In genomic region chr1:8797230-8797629, GRCh38 we compare ENCODE assay signal across 23 cellular contexts. TPM values are rescaled to one million over a fixed set of nuclear protein-coding genes. Genes with fewer than 3 reads are reported as not detected.
DNase-seq lines count a peak whose midpoint lies in the region; ATAC-seq and TF ChIP-seq lines count a peak whose summit lies in the region.
"Had no signal": no experiment of that assay in that cellular context is flagged by ENCODE, and none has a peak within 500 bp of the region (broad histone marks: within the 10 kb centered on the region; RNA-seq: fewer than 3 reads in every experiment).

No MANE protein-coding gene starts in this region.

- POLR2A ChIA-PET in PC-3 (lab: Charles Lee; ENCODE audit: unreplicated experiment) = interaction anchor here (0.7 kb wide), 1 partner anchor 208 kb away, joined by 4 read pairs; no protein-coding TSS in a partner anchor

- H3K27ac ChIP-seq in PC-3 (ENCODE audit: low read length) = peak overlapping the region; percentile 75
- H3K27ac ChIP-seq in testis = no peak overlapping the region
- H3K27ac ChIP-seq: brain microvascular endothelial cell, coronary artery, hepatocyte, neutrophil, psoas muscle had no signal

- intact Hi-C loops in PC-3 (cut with micrococcal nuclease) = no loop called here
- intact Hi-C loops in testis (cut with DNase I; ENCODE audit: low total_unique reads) = no loop called here

- peak overlapping the region; percentile 52 for H3K27ac Mint-ChIP-seq in mesothelial cell of epicardium
- H3K27ac Mint-ChIP-seq: activated naive CD8-positive, alpha-beta T cell treated with anti-CD3 and anti-CD28 coated beads, Interleukin-2, amount 50 U/mL, for 24 hours had no signal

- no peak overlapping the region for H3K4me3 Mint-ChIP-seq in mesothelial cell of epicardium
- H3K4me3 Mint-ChIP-seq: activated naive CD8-positive, alpha-beta T cell treated with anti-CD3 and anti-CD28 coated beads, Interleukin-2, amount 50 U/mL, for 24 hours; CD4-positive, alpha-beta memory T cell; immature natural killer cell had no signal

- H4K20me1 ChIP-seq in PC-3 (ENCODE audit: low read length) = no peaks in the 10 kb centered on the region

- no peaks in the 10 kb centered on the region for H3F3A ChIP-seq in PC-3 (ENCODE audit: low read length, unreplicated experiment)

- H3K9me3 ChIP-seq in PC-3 (ENCODE audit: low read length) (no peaks in the 10 kb centered on the region), testis (no peaks in the 10 kb centered on the region)
- H3K9me3 ChIP-seq: neutrophil, psoas muscle had no signal

- H3K4me3 ChIP-seq in PC-3 (ENCODE audit: low read length) = no peak overlapping the region
- no peak overlapping the region for H3K4me3 ChIP-seq in epithelial cell of esophagus (ENCODE audit: low read length)
- no peak overlapping the region for H3K4me3 ChIP-seq in testis
- H3K4me3 ChIP-seq: coronary artery, hepatocyte, lung, psoas muscle had no signal

- H3K9ac ChIP-seq in PC-3 (ENCODE audit: low read length) = peak overlapping the region; percentile 16; the same call in 1 of the 2 replicates

- 89 to 93% methylated on average over 5 of the region's 5 CpGs for WGBS in testis, 2 donors

- H3K4me2 ChIP-seq in PC-3 (ENCODE audit: low read length) = peak overlapping the region; percentile 65
- H3K4me2 ChIP-seq: hepatocyte had no signal

- no peak for TF ChIP-seq POLR2A in testis (IDR thresholded peaks at IDR 0.05)

- no peaks in the 10 kb centered on the region for H3K9me3 Mint-ChIP-seq in mesothelial cell of epicardium
- H3K9me3 Mint-ChIP-seq: activated naive CD8-positive, alpha-beta T cell treated with anti-CD3 and anti-CD28 coated beads, Interleukin-2, amount 50 U/mL, for 24 hours; CD4-positive, alpha-beta memory T cell; immature natural killer cell had no signal

- no peaks in the 10 kb centered on the region for H3K9me2 ChIP-seq in PC-3 (replicated peaks; ENCODE audit: low read length)

- H3K36me3 Mint-ChIP-seq in mesothelial cell of epicardium = peaks cover 5% of the 10 kb centered on the region

- no peaks in the 10 kb centered on the region for H3K27me3 Mint-ChIP-seq in mesothelial cell of epicardium (ENCODE audit: low read depth)
- H3K27me3 Mint-ChIP-seq: activated naive CD8-positive, alpha-beta T cell treated with anti-CD3 and anti-CD28 coated beads, Interleukin-2, amount 50 U/mL, for 24 hours; CD4-positive, alpha-beta memory T cell had no signal

- 0 out of 2 replicates have a peak overlapping the region, but pooled peaks have one; percentile 12 for H2AFZ ChIP-seq in PC-3 (ENCODE audit: low read length)
- H2AFZ ChIP-seq: hepatocyte had no signal

- no peaks in the 10 kb centered on the region for H3K36me3 ChIP-seq in PC-3 (ENCODE audit: low read depth, low read length)
- H3K36me3 ChIP-seq in testis (ENCODE audit: low read depth, missing control alignments) = no peaks in the 10 kb centered on the region
- H3K36me3 ChIP-seq: brain microvascular endothelial cell, neutrophil had no signal

- no TSS peak for BruUV-seq in PC-3 (replicated peaks; lab: Mats Ljungman, UMichigan)

- TF ChIP-seq CTCF in PC-3 (conservative IDR thresholded peaks at IDR 0.05; ENCODE audit: low read depth, low read length) (no peak), epithelial cell of esophagus (IDR thresholded peaks at IDR 0.05; ENCODE audit: insufficient read depth, low read depth, low read length, missing control alignments) (no peak), mesothelial cell of epicardium (IDR thresholded peaks at IDR 0.05; ENCODE audit: unreplicated experiment) (no peak), testis (IDR thresholded peaks at IDR 0.05) (no peak)

- H3K79me2 ChIP-seq in PC-3 (ENCODE audit: low read length) = no peaks in the 10 kb centered on the region

- H3K4me1 ChIP-seq in PC-3 (ENCODE audit: insufficient read depth, low read length) (peaks cover 16% of the 10 kb centered on the region), testis (no peaks in the 10 kb centered on the region)
- H3K4me1 ChIP-seq: psoas muscle had no signal

- H3K27me3 ChIP-seq in PC-3 (ENCODE audit: low read length) (no peaks in the 10 kb centered on the region), testis (no peaks in the 10 kb centered on the region)
- H3K27me3 ChIP-seq: brain microvascular endothelial cell, hepatocyte, neutrophil had no signal

- ATAC-seq in PC-3 = peak; percentile 70
- ATAC-seq: activated naive CD8-positive, alpha-beta T cell treated with anti-CD3 and anti-CD28 coated beads, Interleukin-2, amount 50 U/mL, for 24 hours; psoas muscle had no signal

- CTCF ChIA-PET in PC-3 (lab: Charles Lee) = no interaction called here

- DNase-seq in ELR (ENCODE audit: low read depth) (peak; percentile 63), PC-3 (peak; percentile 81), epithelial cell of esophagus (ENCODE audit: low read depth) (peak; percentile 90), mesothelial cell of epicardium (ENCODE audit: low spot score in 2 of 2, unreplicated experiment in 2 of 2) (no peak), testis (no peak), activated gamma-delta T cell treated with Interleukin-2 at 50 U/mL for 16 hours (no peak), NAMALWA (ENCODE audit: low spot score) (no peak)
- DNase-seq: activated CD8-positive, alpha-beta memory T cell treated with anti-CD3 and anti-CD28 coated beads, Interleukin-2, amount 50 U/mL, for 4 hours; activated effector memory CD4-positive, alpha-beta T cell treated with anti-CD3 and anti-CD28 coated beads, Interleukin-2, amount 50 U/mL, for 16 hours; activated naive CD8-positive, alpha-beta T cell treated with anti-CD3 and anti-CD28 coated beads, Interleukin-2, amount 50 U/mL, for 24 hours; brain microvascular endothelial cell; CD4-positive, alpha-beta memory T cell; GF-D8; immature natural killer cell; NCI-H1417; NCI-H510A; NK-92 treated with Interleukin-12 subunit alpha and Interleukin-12 subunit beta, amount 100 ng/mL, for 24 hours; psoas muscle; T-helper 2 cell had no signal

- H3K4me1 Mint-ChIP-seq in mesothelial cell of epicardium = peaks cover 12% of the 10 kb centered on the region

RNA-seq across cellular contexts. Expression of gene RERE, which starts 20.2 kb away (rescaled TPM):
- total RNA-seq in PC-3 (2014; rRNA removed) = 24.2 and 45.2 TPM in 2 replicates
- 177 to 187 TPM (median 187 TPM) in 3 replicates for total RNA-seq in mesothelial cell of epicardium
- 100 to 1,000 TPM; 203 to 229 TPM for total RNA-seq in testis
- 90.8 TPM for polyA plus RNA-seq in testis (ENCODE audit: insufficient read depth, low read depth, low replicate concordance)

Comparison
In these comparisons a context has a peak if more than half of its experiments do, and no peak if none do; other contexts are left out.
1. DNase-seq: peak in ELR (single experiment), PC-3 (single experiment) and epithelial cell of esophagus (single experiment); none in mesothelial cell of epicardium (0 of 2), testis (single experiment), activated gamma-delta T cell treated with Interleukin-2 at 50 U/mL for 16 hours (single experiment) and NAMALWA (single experiment).